1 cellular context compared by ENCODE assay signal in genomic region chr9:97529363-97530076, GRCh38.
TF ChIP-seq lines count a peak whose summit lies in the region.

No MANE protein-coding gene starts in this region.

TF ChIP-seq in GM23338, 12 proteins besides CTCF, POLR2A, EP300 and RAD21 (continued from another document):
- no peak for TF ChIP-seq REST (IDR thresholded peaks at IDR 0.05; ENCODE audit: unreplicated experiment)
- no peak for TF ChIP-seq STAT1 (IDR thresholded peaks at IDR 0.05; ENCODE audit: unreplicated experiment)
- TF ChIP-seq ETS1 (IDR thresholded peaks at IDR 0.05) = no peak
